8 cellular contexts compared by ENCODE assay signal in the genomic region with DNA sequence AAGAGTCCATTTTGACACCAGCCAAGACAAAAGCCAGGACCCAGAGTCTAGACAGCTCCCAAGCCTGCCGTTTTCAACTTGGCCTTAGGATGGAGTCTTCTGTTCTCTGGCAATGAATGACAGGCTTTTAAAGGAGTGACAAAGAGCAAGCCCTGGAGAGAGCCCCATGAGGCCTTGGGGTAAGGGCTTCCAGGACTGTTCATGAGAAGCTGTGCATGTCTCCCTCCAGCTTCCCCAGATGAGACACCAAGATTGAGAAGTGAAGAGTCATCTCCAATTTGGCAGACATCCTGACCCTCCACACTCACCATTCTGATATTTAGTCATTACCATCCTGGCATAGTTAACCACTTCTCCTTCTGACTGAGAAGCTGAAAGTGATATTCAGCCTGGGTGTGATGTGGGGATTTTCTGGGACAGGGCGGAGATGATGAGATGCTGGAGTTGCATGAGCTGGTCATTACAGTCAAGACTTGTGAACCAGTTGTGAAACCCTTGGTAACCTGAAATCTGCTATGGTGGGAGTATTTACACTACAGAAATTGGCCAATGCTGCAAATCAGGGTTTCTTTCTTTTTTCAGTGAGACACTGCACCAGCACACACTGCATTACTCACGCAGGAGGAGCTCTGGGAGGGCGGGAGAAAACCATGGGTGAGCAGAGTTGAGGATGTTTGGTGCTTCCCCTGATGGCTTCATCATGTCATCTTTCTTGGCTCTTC.
A peak's percentile ranks its signal among the peaks of the same experiment; 100 is the strongest.
DNase-seq lines count a peak whose midpoint lies in the region; ATAC-seq and TF ChIP-seq lines count a peak whose summit lies in the region.

No MANE protein-coding gene starts in this region.

- BruUV-seq in PC-9 (replicated peaks; lab: Mats Ljungman, UMichigan) (no TSS peak), A673 (replicated peaks; lab: Mats Ljungman, UMichigan) (no TSS peak)

- H3K27me3 ChIP-seq in right atrium auricular region (no peaks in the 10 kb centered on the region), PC-9 (ENCODE audit: insufficient read depth, low read depth) (no peaks in the 10 kb centered on the region), uterus (no peaks in the 10 kb centered on the region), A673 (replicated peaks; ENCODE audit: insufficient read depth, low read depth, low read length, poor library complexity) (no peaks in the 10 kb centered on the region)

- H3K4me1 ChIP-seq in right atrium auricular region, result peaks cover 0 to 32% of the 10 kb centered on the region in 2 donors
- H3K4me1 ChIP-seq in PC-9 (replicated peaks; ENCODE audit: insufficient read depth), result peaks cover 78% of the 10 kb centered on the region
- peaks cover 22% of the 10 kb centered on the region for H3K4me1 ChIP-seq in mucosa of descending colon (ENCODE audit: low read depth)
- no peaks in the 10 kb centered on the region for H3K4me1 ChIP-seq in uterus
- H3K4me1 ChIP-seq in A673 (ENCODE audit: insufficient read depth, low read length, poor library complexity, severe bottlenecking), result no peaks in the 10 kb centered on the region

- H3K4me2 ChIP-seq in PC-9, result peak overlapping the region; percentile 81

- TF ChIP-seq POLR2A in uterus (IDR thresholded peaks at IDR 0.05), result no peak

- peaks cover 4% of the 10 kb centered on the region; the same call in 1 of the 2 replicates for H3K79me2 ChIP-seq in PC-9 (ENCODE audit: low read depth)

- TF ChIP-seq CTCF in right atrium auricular region (IDR thresholded peaks at IDR 0.05) (no peak), PC-9 (conservative IDR thresholded peaks at IDR 0.05) (no peak; the same call in 1 of the 2 replicates), mucosa of descending colon (IDR thresholded peaks at IDR 0.05) (no peak), uterus (IDR thresholded peaks at IDR 0.05) (no peak), A673 (conservative IDR thresholded peaks at IDR 0.05; ENCODE audit: low read depth, low read length) (no peak)

- ATAC-seq in Right ventricle myocardium inferior (peak; percentile 33), HG02885 (IDR thresholded peaks at IDR 0.05; ENCODE audit: poor library complexity, unreplicated experiment) (peak; percentile 84), mucosa of descending colon (peak; percentile 36)

- H3K27ac ChIP-seq in right atrium auricular region (peak overlapping the region in 1 of 2 donors; percentile 21), PC-9 (peak overlapping the region; percentile 98), uterus (peak overlapping the region; percentile 55 to 75), A673 (ENCODE audit: low read depth, low read length, poor library complexity, severe bottlenecking) (no peak overlapping the region)

- H3K4me3 ChIP-seq in right atrium auricular region (no peak overlapping the region), PC-9 (no peak overlapping the region), mucosa of descending colon (no peak overlapping the region), uterus (no peak overlapping the region), A673 (ENCODE audit: low read depth, low read length, poor library complexity, severe bottlenecking) (no peak overlapping the region)

- CTCF ChIA-PET in PC-9 (lab: Charles Lee) (interaction anchor here (0.6 to 1.6 kb wide), 5 partner anchors 24 to 176 kb away, joined by 3 to 12 read pairs (median 4); no protein-coding TSS in a partner anchor), A673 (lab: Charles Lee) (no interaction called here)

- H3F3A ChIP-seq in PC-9 (ENCODE audit: insufficient read depth, low read depth), result peaks cover 47% of the 10 kb centered on the region

- H2AFZ ChIP-seq in PC-9, result no peak overlapping the region

- H4K20me1 ChIP-seq in PC-9 (ENCODE audit: insufficient read depth), result no peaks in the 10 kb centered on the region

- H3K36me3 ChIP-seq in right atrium auricular region (no peaks in the 10 kb centered on the region), PC-9 (ENCODE audit: low read depth) (no peaks in the 10 kb centered on the region), mucosa of descending colon (ENCODE audit: low read depth) (no peaks in the 10 kb centered on the region), uterus (no peaks in the 10 kb centered on the region), A673 (ENCODE audit: insufficient read depth, low read length, poor library complexity, severe bottlenecking) (no peaks in the 10 kb centered on the region)

- no peaks in the 10 kb centered on the region for H3K9me3 ChIP-seq in right atrium auricular region
- H3K9me3 ChIP-seq in PC-9 (ENCODE audit: insufficient read depth, low read depth), result no peaks in the 10 kb centered on the region
- no peaks in the 10 kb centered on the region for H3K9me3 ChIP-seq in mucosa of descending colon
- H3K9me3 ChIP-seq in uterus, result no peaks in the 10 kb centered on the region
- no peaks in the 10 kb centered on the region for H3K9me3 ChIP-seq in A673 (ENCODE audit: low read depth, low read length, poor library complexity, severe bottlenecking)

- no peak for DNase-seq in Right ventricle myocardium inferior (ENCODE audit: missing footprints)
- no peak for DNase-seq in right atrium auricular region (ENCODE audit: low spot score)
- DNase-seq in PC-9, result peak in 1 of 2 experiments; percentile 79
- peak; percentile 91 for DNase-seq in amniotic epithelial cell (ENCODE audit: low read depth)
- DNase-seq in mucosa of descending colon, result no peak
- peak in 1 of 2 donors; percentile 45 for DNase-seq in uterus
- no peak for DNase-seq in A673 (ENCODE audit: low spot score)

- intact Hi-C loops in Right ventricle myocardium inferior (cut with DNase I) (no loop called here), PC-9 (cut with micrococcal nuclease; ENCODE audit: unreplicated experiment) (loop anchor here (2.0 kb wide), 1 partner anchor 66 kb away; no protein-coding TSS in a partner anchor), mucosa of descending colon (cut with DNase I, micrococcal nuclease) (no loop called here), uterus (cut with DNase I; ENCODE audit: low total_unique reads) (no loop called here), A673 (cut with micrococcal nuclease; ENCODE audit: unreplicated experiment) (no loop called here)

- H3K9me2 ChIP-seq in PC-9 (ENCODE audit: insufficient read depth), result no peaks in the 10 kb centered on the region

- POLR2A ChIA-PET in PC-9 (lab: Charles Lee; ENCODE audit: unreplicated experiment), result interaction anchor here (0.5 to 1.0 kb wide), 3 partner anchors 24 to 171 kb away, joined by 3 to 35 read pairs (median 23); no protein-coding TSS in a partner anchor
- POLR2A ChIA-PET in A673 (lab: Charles Lee; ENCODE audit: low non-redundant PET), result no interaction called here

Comparison
In these comparisons a context has a peak if more than half of its experiments do, and no peak if none do; other contexts are left out.
1. ATAC-seq: peak in every context shown above with its lines; median percentile 84 in HG02885; 36 in mucosa of descending colon; 33 in Right ventricle myocardium inferior.